In the genomic region with DNA sequence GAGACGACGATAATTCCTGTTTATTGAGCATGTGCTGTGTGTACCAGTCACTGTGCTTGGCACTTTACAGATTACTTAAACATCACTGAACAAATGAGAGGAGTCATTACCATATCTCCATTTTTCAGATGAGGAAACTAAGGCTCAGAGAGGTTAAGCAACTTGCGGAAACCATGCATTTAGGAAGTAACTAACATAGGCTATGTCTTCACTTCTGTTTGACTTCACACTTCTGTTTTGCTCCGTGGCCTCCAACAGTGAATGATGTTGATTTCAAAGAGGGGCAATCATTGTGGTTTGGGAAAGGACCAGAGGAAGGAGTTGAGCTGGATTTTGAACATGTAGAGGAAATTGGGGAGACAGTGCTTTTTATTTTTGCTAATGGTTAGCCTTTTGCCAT, we compare ENCODE assay signal across 23 cellular contexts. TPM values are rescaled to one million over a fixed set of nuclear protein-coding genes. Genes with fewer than 3 reads are reported as not detected.
DNase-seq lines count a peak whose midpoint lies in the region; ATAC-seq and TF ChIP-seq lines count a peak whose summit lies in the region.
"Had no signal": no experiment of that assay in that cellular context is flagged by ENCODE, and none has a peak within 500 bp of the region (broad histone marks: within the 10 kb centered on the region; RNA-seq: fewer than 3 reads in every experiment).

No MANE protein-coding gene starts in this region.

- intact Hi-C loops in CD4-positive, alpha-beta memory T cell (cut with micrococcal nuclease), result no loop called here

- peaks cover 7% of the 10 kb centered on the region; the same call in 1 of the 2 replicates for H3K9me3 ChIP-seq in Loucy (ENCODE audit: insufficient read depth, low read depth, low read length)
- H3K9me3 ChIP-seq in CD4-positive, alpha-beta memory T cell (ENCODE audit: control insufficient read depth in 1 of 2, low read length in 2 of 2), result no peaks in the 10 kb centered on the region
- H3K9me3 ChIP-seq: BE2C, SJSA1 had no signal

- H3K4me3 ChIP-seq in Loucy (ENCODE audit: low read length, poor library complexity, severe bottlenecking), result no peak overlapping the region
- H3K4me3 ChIP-seq in CD4-positive, alpha-beta memory T cell (ENCODE audit: low read length in 2 of 2), result no peak overlapping the region
- H3K4me3 ChIP-seq: GM23248, SJSA1 had no signal

- peaks cover 76% of the 10 kb centered on the region for H4K20me1 ChIP-seq in Loucy (ENCODE audit: insufficient read depth, low read length, poor library complexity, severe bottlenecking)

- ATAC-seq in WTC11 (no peak), HG02623 (IDR thresholded peaks at IDR 0.05; ENCODE audit: unreplicated experiment) (no peak)
- ATAC-seq in stimulated activated memory B cell treated with anti-CD40 and anti-IgM and Interleukin-4, amounts not matched to agents 10 μg/mL and 1 μg/mL and 100 μg/mL, for 72 hours, result no peak
- ATAC-seq: PC-3 had no signal

- H3K4me1 Mint-ChIP-seq in WTC11, result peaks cover 45% of the 10 kb centered on the region
- peaks cover 42% of the 10 kb centered on the region for H3K4me1 Mint-ChIP-seq in stimulated activated memory B cell treated with anti-CD40 and anti-IgM and Interleukin-4, amounts not matched to agents 10 μg/mL and 1 μg/mL and 100 μg/mL, for 72 hours
- peaks cover 0 to 2% (median 0%) of the 10 kb centered on the region in 4 donors for H3K4me1 Mint-ChIP-seq in CD4-positive, alpha-beta memory T cell

- H3K9me3 Mint-ChIP-seq in WTC11, result peaks cover 24% of the 10 kb centered on the region
- no peaks in the 10 kb centered on the region for H3K9me3 Mint-ChIP-seq in stimulated activated memory B cell treated with anti-CD40 and anti-IgM and Interleukin-4, amounts not matched to agents 10 μg/mL and 1 μg/mL and 100 μg/mL, for 72 hours
- peaks cover 0 to 15% (median 9%) of the 10 kb centered on the region in 8 donors for H3K9me3 Mint-ChIP-seq in CD4-positive, alpha-beta memory T cell

- H3K36me3 Mint-ChIP-seq in WTC11, result peaks cover 28% of the 10 kb centered on the region
- peaks cover 15% of the 10 kb centered on the region for H3K36me3 Mint-ChIP-seq in stimulated activated memory B cell treated with anti-CD40 and anti-IgM and Interleukin-4, amounts not matched to agents 10 μg/mL and 1 μg/mL and 100 μg/mL, for 72 hours
- peaks cover 7 to 14% of the 10 kb centered on the region in 2 donors for H3K36me3 Mint-ChIP-seq in CD4-positive, alpha-beta memory T cell

- POLR2A ChIA-PET in WTC11 (lab: Charles Lee), result no interaction called here
- POLR2A ChIA-PET in CD4-positive, alpha-beta memory T cell (lab: Charles Lee; ENCODE audit: partially characterized antibody), result no interaction called here

- H3K27me3 ChIP-seq in Loucy (ENCODE audit: insufficient read depth, low read length, poor library complexity, severe bottlenecking), result no peaks in the 10 kb centered on the region
- H3K27me3 ChIP-seq in CD4-positive, alpha-beta memory T cell (ENCODE audit: insufficient read depth, low read length), result no peaks in the 10 kb centered on the region
- H3K27me3 ChIP-seq: SJSA1 had no signal

- no peak overlapping the region for H2AFZ ChIP-seq in Loucy (ENCODE audit: low read length)
- H2AFZ ChIP-seq: GM23248 had no signal

- TF ChIP-seq CTCF in Loucy (conservative IDR thresholded peaks at IDR 0.05; ENCODE audit: low read length) (no peak), WTC11 (IDR thresholded peaks at IDR 0.05) (no peak)

- CTCF ChIA-PET in WTC11 (lab: Charles Lee), result interaction anchor here (1.1 kb wide), 1 partner anchor 15 kb away, joined by 3 read pairs; no protein-coding TSS in a partner anchor
- CTCF ChIA-PET in CD4-positive, alpha-beta memory T cell (lab: Charles Lee; ENCODE audit: partially characterized antibody), result no interaction called here

- H3K9ac ChIP-seq in Loucy (ENCODE audit: low read depth, low read length, poor library complexity, severe bottlenecking), result no peak overlapping the region
- H3K9ac ChIP-seq: GM23248 had no signal

- peak overlapping the region; percentile 36; the same call in 1 of the 2 replicates for H3K27ac Mint-ChIP-seq in WTC11
- H3K27ac Mint-ChIP-seq in stimulated activated memory B cell treated with anti-CD40 and anti-IgM and Interleukin-4, amounts not matched to agents 10 μg/mL and 1 μg/mL and 100 μg/mL, for 72 hours, result peak overlapping the region; percentile 42
- H3K27ac Mint-ChIP-seq in CD4-positive, alpha-beta memory T cell, result no peak overlapping the region
- H3K27ac Mint-ChIP-seq: CD8-positive, alpha-beta memory T cell had no signal

- peaks cover 36% of the 10 kb centered on the region for H3K4me1 ChIP-seq in Loucy (ENCODE audit: insufficient read depth, low read length, poor library complexity, severe bottlenecking)
- no peaks in the 10 kb centered on the region for H3K4me1 ChIP-seq in CD4-positive, alpha-beta memory T cell (ENCODE audit: insufficient read depth, low read length)
- H3K4me1 ChIP-seq: BE2C had no signal

- DNase-seq in SKM-1 treated with dmso at 0.1 percent for 144 hours (lab: John Stamatoyannopoulos, UW; ENCODE audit: unreplicated experiment), result peak; percentile 17
- DNase-seq in SKM-1 (lab: John Stamatoyannopoulos, UW; ENCODE audit: unreplicated experiment), result no peak
- no peak for DNase-seq in WTC11 (ENCODE audit: low spot score)
- DNase-seq in islet precursor cell, result no peak
- no peak for DNase-seq in CD4-positive, alpha-beta memory T cell
- DNase-seq: BE2C; CD8-positive, alpha-beta memory T cell; DMS79 treated with DMSO at 0.1 percent for 48 hours; GM23248; HCEC 1CT; Kasumi-1; MM.1S; NCI-H187; NCI-H2107; NCI-H2227 treated with DMSO at 0.1 percent for 48 hours; NCI-H510A treated with DMSO at 0.1 percent for 48 hours; NCI-H774; PC-3; RPMI8226 had no signal

- no peaks in the 10 kb centered on the region for H3K27me3 Mint-ChIP-seq in WTC11 (ENCODE audit: low read depth)
- H3K27me3 Mint-ChIP-seq in stimulated activated memory B cell treated with anti-CD40 and anti-IgM and Interleukin-4, amounts not matched to agents 10 μg/mL and 1 μg/mL and 100 μg/mL, for 72 hours, result peaks cover 29% of the 10 kb centered on the region
- no peaks in the 10 kb centered on the region for H3K27me3 Mint-ChIP-seq in CD4-positive, alpha-beta memory T cell
- H3K27me3 Mint-ChIP-seq: CD8-positive, alpha-beta memory T cell had no signal

- H3K27ac ChIP-seq in CD4-positive, alpha-beta memory T cell (ENCODE audit: low read depth, low read length), result no peak overlapping the region
- H3K27ac ChIP-seq: GM23248, SJSA1 had no signal

- peaks cover 97% of the 10 kb centered on the region for H3K79me2 ChIP-seq in Loucy (ENCODE audit: insufficient read depth, low read length)

- peaks cover 7% of the 10 kb centered on the region; the same call in 1 of the 2 replicates for H3F3A ChIP-seq in Loucy (ENCODE audit: low read depth)

- H3K9me2 ChIP-seq in Loucy (replicated peaks; ENCODE audit: low read depth, low read length), result no peaks in the 10 kb centered on the region

- H3K4me3 Mint-ChIP-seq in WTC11, result no peak overlapping the region
- H3K4me3 Mint-ChIP-seq in stimulated activated memory B cell treated with anti-CD40 and anti-IgM and Interleukin-4, amounts not matched to agents 10 μg/mL and 1 μg/mL and 100 μg/mL, for 72 hours, result no peak overlapping the region
- no peak overlapping the region for H3K4me3 Mint-ChIP-seq in CD4-positive, alpha-beta memory T cell
- H3K4me3 Mint-ChIP-seq: CD8-positive, alpha-beta memory T cell had no signal

- peaks cover 53% of the 10 kb centered on the region for H3K36me3 ChIP-seq in Loucy (ENCODE audit: insufficient read depth, low read length)
- H3K36me3 ChIP-seq in CD4-positive, alpha-beta memory T cell (ENCODE audit: insufficient read depth, low read length), result no peaks in the 10 kb centered on the region
- H3K36me3 ChIP-seq: BE2C had no signal

- peak overlapping the region; percentile 7 for H3K4me2 ChIP-seq in Loucy (ENCODE audit: low read depth, low read length, poor library complexity, severe bottlenecking)

TF ChIP-seq in WTC11, 78 proteins besides CTCF, POLR2A, EP300 and RAD21 (continues in another document):
- no peak for TF ChIP-seq E2F4 (CRISPR knock-in tag; IDR thresholded peaks at IDR 0.05; ENCODE audit: borderline replicate concordance, low read depth)
- TF ChIP-seq HMGXB4 (CRISPR knock-in tag; IDR thresholded peaks at IDR 0.05), result no peak
- TF ChIP-seq, protein P1, sequence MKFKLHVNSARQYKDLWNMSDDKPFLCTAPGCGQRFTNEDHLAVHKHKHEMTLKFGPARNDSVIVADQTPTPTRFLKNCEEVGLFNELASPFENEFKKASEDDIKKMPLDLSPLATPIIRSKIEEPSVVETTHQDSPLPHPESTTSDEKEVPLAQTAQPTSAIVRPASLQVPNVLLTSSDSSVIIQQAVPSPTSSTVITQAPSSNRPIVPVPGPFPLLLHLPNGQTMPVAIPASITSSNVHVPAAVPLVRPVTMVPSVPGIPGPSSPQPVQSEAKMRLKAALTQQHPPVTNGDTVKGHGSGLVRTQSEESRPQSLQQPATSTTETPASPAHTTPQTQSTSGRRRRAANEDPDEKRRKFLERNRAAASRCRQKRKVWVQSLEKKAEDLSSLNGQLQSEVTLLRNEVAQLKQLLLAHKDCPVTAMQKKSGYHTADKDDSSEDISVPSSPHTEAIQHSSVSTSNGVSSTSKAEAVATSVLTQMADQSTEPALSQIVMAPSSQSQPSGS (CRISPR knock-in tag; IDR thresholded peaks at IDR 0.05; ENCODE audit: borderline replicate concordance, low read depth), result no peak
- TF ChIP-seq EMX1 (CRISPR knock-in tag; IDR thresholded peaks at IDR 0.05), result no peak

RNA-seq across cellular contexts. Expression of gene GCNT1, which starts 16.7 kb away (rescaled TPM):
- total RNA-seq in WTC11 (2021), result 15.6 to 17.2 TPM (median 16.1 TPM) in 3 replicates
- 1 to 10 TPM; 3.4 to 5.8 TPM for total RNA-seq in CD4-positive, alpha-beta memory T cell
- polyA plus RNA-seq in CD4-positive, alpha-beta memory T cell, result 1 to 10 TPM; 9.2 to 9.3 TPM

Comparison
In these comparisons a context has a peak if more than half of its experiments do, and no peak if none do; other contexts are left out.
1. H3K27ac Mint-ChIP-seq: peak in WTC11 (single experiment) and stimulated activated memory B cell treated with anti-CD40 and anti-IgM and Interleukin-4, amounts not matched to agents 10 μg/mL and 1 μg/mL and 100 μg/mL, for 72 hours (single experiment); none in CD4-positive, alpha-beta memory T cell (0 of 7).